ENCODE assay signal across 8 cellular contexts in genomic region chr7:44072364-44073231, GRCh38. TPM values are rescaled to one million over a fixed set of nuclear protein-coding genes. Genes with fewer than 3 reads are reported as not detected.
A peak's percentile ranks its signal among the peaks of the same experiment; 100 is the strongest.
DNase-seq lines count a peak whose midpoint lies in the region; ATAC-seq and TF ChIP-seq lines count a peak whose summit lies in the region.

No MANE protein-coding gene starts in this region.

- H3F3A ChIP-seq in neural cell (ENCODE audit: insufficient read depth, low read length, poor library complexity, severe bottlenecking): no peaks in the 10 kb centered on the region

- no peak for TF ChIP-seq RAD21 in neural cell (conservative IDR thresholded peaks at IDR 0.05)

- H2AFZ ChIP-seq in ACC112 (ENCODE audit: low read length, unreplicated experiment): no peak overlapping the region
- H2AFZ ChIP-seq in neural cell (ENCODE audit: low read depth, low read length): no peak overlapping the region

- H3K27me3 ChIP-seq in ACC112 (ENCODE audit: insufficient read depth, low read length): no peaks in the 10 kb centered on the region
- H3K27me3 ChIP-seq in neural cell (ENCODE audit: insufficient read depth, low read depth, low read length): no peaks in the 10 kb centered on the region

- peaks cover 40% of the 10 kb centered on the region for H3K4me1 Mint-ChIP-seq in activated T-cell treated with anti-CD3 and anti-CD28 coated beads, Interleukin-2, amount 50 U/mL, for 24 hours (ENCODE audit: low read depth)

- H3K9me3 Mint-ChIP-seq in activated T-cell treated with anti-CD3 and anti-CD28 coated beads, Interleukin-2, amount 50 U/mL, for 24 hours: no peaks in the 10 kb centered on the region

- H3K9ac ChIP-seq in neural cell (ENCODE audit: low read length): no peak overlapping the region

- H4K20me1 ChIP-seq in neural cell (ENCODE audit: insufficient read depth): no peaks in the 10 kb centered on the region

- H3K4me2 ChIP-seq in neural cell (ENCODE audit: low read length): no peak overlapping the region

- H3K27me3 Mint-ChIP-seq in activated T-cell treated with anti-CD3 and anti-CD28 coated beads, Interleukin-2, amount 50 U/mL, for 24 hours: no peaks in the 10 kb centered on the region

- H3K4me3 Mint-ChIP-seq in activated T-cell treated with anti-CD3 and anti-CD28 coated beads, Interleukin-2, amount 50 U/mL, for 24 hours: no peak overlapping the region

- peaks cover 64% of the 10 kb centered on the region for H3K36me3 Mint-ChIP-seq in activated T-cell treated with anti-CD3 and anti-CD28 coated beads, Interleukin-2, amount 50 U/mL, for 24 hours (ENCODE audit: low read depth)

- TF ChIP-seq CTCF in GM12865 (IDR thresholded peaks at IDR 0.05; ENCODE audit: insufficient read depth, low read depth, low read length, missing control alignments) (peak; percentile 57), fibroblast of mammary gland (conservative IDR thresholded peaks at IDR 0.05; ENCODE audit: control insufficient read depth, insufficient read depth, low read depth, low read length) (peak; percentile 92), neural cell (IDR thresholded peaks at IDR 0.05; ENCODE audit: poor library complexity, severe bottlenecking) (peak; percentile 53)

- H3K27ac ChIP-seq in ACC112 (ENCODE audit: low read depth, low read length): peak overlapping the region; percentile 11; the same call in 1 of the 2 replicates
- H3K27ac ChIP-seq in neural cell (ENCODE audit: low read length): no peak overlapping the region

- DNase-seq in GM12865 (ENCODE audit: low read depth): peak; percentile 65
- DNase-seq in NCI-H345 treated with DMSO at 0.1 percent for 48 hours (lab: John Stamatoyannopoulos, UW; ENCODE audit: unreplicated experiment): peak; percentile 18
- peak; percentile 50 for DNase-seq in activated T-cell treated with anti-CD3 and anti-CD28 coated beads, Interleukin-2, amount 50 U/mL, for 24 hours
- peak; percentile 91 for DNase-seq in fibroblast of mammary gland (ENCODE audit: low read depth)
- DNase-seq in cortex of kidney (lab: John Stamatoyannopoulos, UW): no peak

- no peak for TF ChIP-seq EP300 in neural cell (conservative IDR thresholded peaks at IDR 0.05; ENCODE audit: poor library complexity, severe bottlenecking)

- peak overlapping the region; percentile 60 for H3K27ac Mint-ChIP-seq in activated T-cell treated with anti-CD3 and anti-CD28 coated beads, Interleukin-2, amount 50 U/mL, for 24 hours

- H3K9me2 ChIP-seq in neural cell (ENCODE audit: insufficient read depth, low read length): no peaks in the 10 kb centered on the region

- H3K4me3 ChIP-seq in ACC112 (ENCODE audit: low read depth, low read length): no peak overlapping the region
- no peak overlapping the region for H3K4me3 ChIP-seq in GM12865 (ENCODE audit: low read depth, low read length)
- no peak overlapping the region for H3K4me3 ChIP-seq in fibroblast of mammary gland (ENCODE audit: control insufficient read depth, low read depth, low read length)
- H3K4me3 ChIP-seq in neural cell (ENCODE audit: low read length): no peak overlapping the region

- peaks cover 21% of the 10 kb centered on the region for H3K4me1 ChIP-seq in ACC112 (ENCODE audit: control insufficient read depth, insufficient read depth, low read length, unreplicated experiment)

- H3K36me3 ChIP-seq in ACC112 (ENCODE audit: insufficient read depth, low read length) (0 out of 2 replicates have a peak, but pooled peaks cover 1% of the 10 kb centered on the region), neural cell (ENCODE audit: insufficient read depth, low read length) (no peaks in the 10 kb centered on the region)

- H3K79me2 ChIP-seq in ACC112 (ENCODE audit: control insufficient read depth, insufficient read depth, low read length, unreplicated experiment) (no peaks in the 10 kb centered on the region), neural cell (replicated peaks; ENCODE audit: insufficient read depth, low read length) (no peaks in the 10 kb centered on the region)

- no peaks in the 10 kb centered on the region for H3K9me3 ChIP-seq in neural cell (ENCODE audit: low read length)

- no peak for ATAC-seq in HG03159 (IDR thresholded peaks at IDR 0.05; ENCODE audit: unreplicated experiment)

TF ChIP-seq in neural cell, 6 proteins besides CTCF, POLR2A, EP300 and RAD21:
- TF ChIP-seq EZH2 (IDR thresholded peaks at IDR 0.05; ENCODE audit: borderline replicate concordance, insufficient read depth, low read length, poor library complexity, severe bottlenecking) (no peak), SMC3 (conservative IDR thresholded peaks at IDR 0.05; ENCODE audit: poor library complexity) (peak; percentile 48), POLR2AphosphoS5 (IDR thresholded peaks at IDR 0.05) (peak; percentile 6)

RNA-seq across cellular contexts. Expression of gene PGAM2, which starts 7.2 kb away (rescaled TPM):
- not detected in 2 replicates for polyA plus RNA-seq in neural cell
- 0.81 TPM in 1 of 2 replicates, not detected in the other for polyA minus RNA-seq in neural cell

RNA-seq across cellular contexts. Expression of gene POLM, which starts 9.7 kb away (rescaled TPM):
- polyA plus RNA-seq in neural cell: 24.6 and 27.7 TPM in 2 replicates
- 13.4 and 13.8 TPM in 2 replicates for polyA minus RNA-seq in neural cell

RNA-seq across cellular contexts. Expression of gene DBNL, which starts 28.1 kb away (rescaled TPM):
- 124 and 136 TPM in 2 replicates for polyA plus RNA-seq in neural cell
- polyA minus RNA-seq in neural cell: 104 and 109 TPM in 2 replicates

RNA-seq across cellular contexts. Expression of gene AEBP1, which starts 31.5 kb away (rescaled TPM):
- polyA plus RNA-seq in neural cell: 0.30 TPM in 1 of 2 replicates, not detected in the other
- polyA minus RNA-seq in neural cell: 0.58 TPM in 1 of 2 replicates, not detected in the other

RNA-seq across cellular contexts. Expression of gene POLD2, which starts 50.8 kb away (rescaled TPM):
- polyA plus RNA-seq in neural cell: 79.5 and 84.6 TPM in 2 replicates
- polyA minus RNA-seq in neural cell: 55.0 and 57.5 TPM in 2 replicates
